Comparison of ENCODE assay signal across 28 cellular contexts in the genomic region with DNA sequence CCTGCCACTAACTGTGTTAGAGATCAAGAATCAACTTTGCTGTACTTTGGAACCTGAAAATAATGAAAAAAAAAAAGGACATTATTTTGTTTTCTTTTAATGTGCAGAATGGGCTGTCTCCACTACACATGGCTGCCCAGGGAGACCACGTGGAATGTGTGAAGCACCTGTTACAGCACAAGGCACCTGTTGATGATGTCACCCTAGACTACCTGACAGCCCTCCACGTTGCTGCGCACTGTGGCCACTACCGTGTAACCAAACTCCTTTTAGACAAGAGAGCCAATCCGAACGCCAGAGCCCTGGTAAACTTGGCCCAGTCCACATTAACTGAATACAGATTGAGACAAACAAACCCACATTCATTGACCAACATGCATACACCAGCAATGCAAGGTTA.
"Had no signal": no experiment of that assay in that cellular context is flagged by ENCODE, and none has a peak within 500 bp of the region (broad histone marks: within the 10 kb centered on the region; RNA-seq: fewer than 3 reads in every experiment).

No MANE protein-coding gene starts in this region.

- H3K4me1 ChIP-seq: parathyroid adenoma, psoas muscle, right lobe of liver, sigmoid colon, stomach, thyroid gland, tibial nerve, upper lobe of left lung, vagina had no signal

- H3K27ac ChIP-seq: ovary, parathyroid adenoma, psoas muscle, right lobe of liver, sigmoid colon, stomach, thoracic aorta, thyroid gland, tibial nerve, upper lobe of left lung, vagina had no signal

- H3K27me3 ChIP-seq: ovary, right lobe of liver, sigmoid colon, stomach, thyroid gland, tibial nerve, upper lobe of left lung, vagina had no signal

- H3K4me3 ChIP-seq: ovary, psoas muscle, right lobe of liver, sigmoid colon, stomach, thoracic aorta, thyroid gland, tibial nerve, upper lobe of left lung, vagina had no signal

- H3K27ac Mint-ChIP-seq: natural killer cell treated with Interleukin-12 subunit alpha and Interleukin-12 subunit beta and Interleukin-15 and Interleukin-18, amount 100 ng/mL, for 72 hours; nephron progenitor cell; progenitor cell of endocrine pancreas; stimulated activated effector memory CD8-positive, alpha-beta T cell treated with anti-CD3 and anti-CD28 coated beads, Interleukin-12 subunit alpha, Interleukin-12 subunit beta, amount 100 ng/mL, for 72 hours; stimulated activated naive B cell treated with anti-CD40 and anti-IgM and Interleukin-4, amounts not matched to agents 10 μg/mL and 1 μg/mL and 100 μg/mL, for 72 hours; stimulated activated naive CD8-positive, alpha-beta T cell treated with anti-CD3 and anti-CD28 coated beads, Interleukin-15, Interleukin-2, amounts not matched to agents 100 ng/mL and 50 ng/mL, for 24 hours had no signal

- H3K4me1 Mint-ChIP-seq: stimulated activated effector memory CD8-positive, alpha-beta T cell treated with anti-CD3 and anti-CD28 coated beads, Interleukin-12 subunit alpha, Interleukin-12 subunit beta, amount 100 ng/mL, for 72 hours; stimulated activated naive B cell treated with anti-CD40 and anti-IgM and Interleukin-4, amounts not matched to agents 10 μg/mL and 1 μg/mL and 100 μg/mL, for 72 hours had no signal

- H2AFZ ChIP-seq: parathyroid adenoma had no signal

- H3K4me3 Mint-ChIP-seq: natural killer cell treated with Interleukin-12 subunit alpha and Interleukin-12 subunit beta and Interleukin-15 and Interleukin-18, amount 100 ng/mL, for 72 hours; nephron progenitor cell; neural crest cell; stimulated activated effector memory CD8-positive, alpha-beta T cell treated with anti-CD3 and anti-CD28 coated beads, Interleukin-12 subunit alpha, Interleukin-12 subunit beta, amount 100 ng/mL, for 72 hours; stimulated activated naive B cell treated with anti-CD40 and anti-IgM and Interleukin-4, amounts not matched to agents 10 μg/mL and 1 μg/mL and 100 μg/mL, for 72 hours; stimulated activated naive CD8-positive, alpha-beta T cell treated with anti-CD3 and anti-CD28 coated beads, Interleukin-15, Interleukin-2, amounts not matched to agents 100 ng/mL and 50 ng/mL, for 24 hours had no signal

- H3K36me3 Mint-ChIP-seq: natural killer cell treated with Interleukin-12 subunit alpha and Interleukin-12 subunit beta and Interleukin-15 and Interleukin-18, amount 100 ng/mL, for 72 hours; stimulated activated effector memory CD8-positive, alpha-beta T cell treated with anti-CD3 and anti-CD28 coated beads, Interleukin-12 subunit alpha, Interleukin-12 subunit beta, amount 100 ng/mL, for 72 hours; stimulated activated naive B cell treated with anti-CD40 and anti-IgM and Interleukin-4, amounts not matched to agents 10 μg/mL and 1 μg/mL and 100 μg/mL, for 72 hours had no signal

- H3K9me3 ChIP-seq: ovary, psoas muscle, right lobe of liver, sigmoid colon, stomach, thoracic aorta, thyroid gland, tibial nerve, upper lobe of left lung, vagina had no signal

- H3K9ac ChIP-seq: parathyroid adenoma had no signal

- H3K27me3 Mint-ChIP-seq: natural killer cell treated with Interleukin-12 subunit alpha and Interleukin-12 subunit beta and Interleukin-15 and Interleukin-18, amount 100 ng/mL, for 72 hours; progenitor cell of endocrine pancreas; stimulated activated naive B cell treated with anti-CD40 and anti-IgM and Interleukin-4, amounts not matched to agents 10 μg/mL and 1 μg/mL and 100 μg/mL, for 72 hours; stimulated activated naive CD8-positive, alpha-beta T cell treated with anti-CD3 and anti-CD28 coated beads, Interleukin-15, Interleukin-2, amounts not matched to agents 100 ng/mL and 50 ng/mL, for 24 hours had no signal

- H3K36me3 ChIP-seq: ovary, right lobe of liver, thoracic aorta, thyroid gland, upper lobe of left lung, vagina had no signal

- H3K9me3 Mint-ChIP-seq: natural killer cell treated with Interleukin-12 subunit alpha and Interleukin-12 subunit beta and Interleukin-15 and Interleukin-18, amount 100 ng/mL, for 72 hours; nephron progenitor cell; neural crest cell; stimulated activated effector memory CD8-positive, alpha-beta T cell treated with anti-CD3 and anti-CD28 coated beads, Interleukin-12 subunit alpha, Interleukin-12 subunit beta, amount 100 ng/mL, for 72 hours; stimulated activated naive B cell treated with anti-CD40 and anti-IgM and Interleukin-4, amounts not matched to agents 10 μg/mL and 1 μg/mL and 100 μg/mL, for 72 hours; stimulated activated naive CD8-positive, alpha-beta T cell treated with anti-CD3 and anti-CD28 coated beads, Interleukin-15, Interleukin-2, amounts not matched to agents 100 ng/mL and 50 ng/mL, for 24 hours had no signal

- FAIRE-seq: small intestine, urothelium cell line had no signal

- DNase-seq: nephron progenitor cell; occipital lobe; ovary; psoas muscle; right cardiac atrium; right lobe of liver; sigmoid colon; small intestine; stimulated activated CD4-positive, alpha-beta T cell treated with anti-CD3 and anti-CD28 coated beads, Interleukin-15, amount 100 ng/mL, for 24 hours; stimulated activated CD4-positive, alpha-beta T cell treated with anti-CD3 and anti-CD28 coated beads, Interleukin-2, amount 100 ng/mL, for 24 hours; stimulated activated CD4-positive, alpha-beta T cell treated with anti-CD3 and anti-CD28 coated beads, Interleukin-2, amount 100 ng/mL, for 48 hours; stimulated activated CD4-positive, alpha-beta T cell treated with anti-CD3 and anti-CD28 coated beads, Interleukin-4, amount 100 ng/mL, for 24 hours; stimulated activated naive B cell treated with anti-CD40 and anti-IgM and Interleukin-4, amounts not matched to agents 10 μg/mL and 1 μg/mL and 100 μg/mL, for 72 hours; stimulated activated naive CD4-positive, alpha-beta T cell treated with Interleukin-2 at 50 U/mL for 16 hours; stomach; thyroid gland; trophoblast cell; upper lobe of left lung had no signal
